In the genomic region with DNA sequence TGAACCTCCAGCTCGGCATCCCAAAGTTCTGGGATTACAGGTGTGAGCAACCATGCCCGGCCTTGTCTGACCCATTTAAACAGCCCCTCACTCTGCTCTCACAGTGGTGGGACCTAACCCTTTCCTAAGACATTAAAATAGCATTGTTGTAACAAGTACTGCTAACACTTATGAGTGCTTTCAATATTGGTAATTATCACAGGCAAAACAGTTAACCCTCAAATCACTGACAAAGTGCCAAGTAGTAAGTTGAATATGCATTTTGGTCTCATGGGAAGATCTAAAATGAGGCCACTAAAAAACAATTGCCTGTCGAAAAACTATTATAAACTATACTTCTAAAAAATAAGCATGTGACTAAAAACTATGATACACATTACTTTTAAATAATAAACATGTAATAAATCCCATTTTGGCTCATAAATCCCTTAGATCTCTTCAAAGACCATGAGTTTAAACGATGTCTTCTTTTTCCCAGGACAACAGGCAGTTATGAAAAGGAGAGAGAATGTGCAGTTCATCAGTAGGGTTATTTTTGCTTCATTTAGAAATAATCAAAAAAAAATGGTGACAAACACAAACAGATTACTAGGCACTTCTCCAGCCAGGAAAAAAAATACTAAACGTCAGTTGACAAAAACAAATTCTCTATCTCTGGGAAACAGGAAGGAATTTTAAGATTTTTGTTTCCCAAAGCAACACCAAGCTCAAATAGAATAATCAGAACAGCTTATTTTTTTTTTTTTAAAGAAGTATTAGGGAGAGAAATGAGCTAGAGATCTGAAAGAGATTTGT, we compare ENCODE assay signal across 28 cellular contexts.
DNase-seq lines count a peak whose midpoint lies in the region; ATAC-seq and TF ChIP-seq lines count a peak whose summit lies in the region.
"Had no signal": no experiment of that assay in that cellular context is flagged by ENCODE, and none has a peak within 500 bp of the region (broad histone marks: within the 10 kb centered on the region; RNA-seq: fewer than 3 reads in every experiment).

No MANE protein-coding gene starts in this region.

- no peaks in the 10 kb centered on the region for H3K9me2 ChIP-seq in OCI-LY7 (ENCODE audit: insufficient read depth, low read length)

- H3K4me3 ChIP-seq in heart left ventricle (no peak overlapping the region), OCI-LY7 (ENCODE audit: low read depth, low read length, poor library complexity, severe bottlenecking) (no peak overlapping the region), parathyroid adenoma (ENCODE audit: low read depth, low read length) (no peak overlapping the region), uterus (no peak overlapping the region)
- H3K4me3 ChIP-seq: adrenal gland, body of pancreas, HAP-1, hepatocyte, neural progenitor cell, stomach had no signal

- DNase-seq in heart left ventricle (no peak), left cardiac atrium (no peak), OCI-LY7 (ENCODE audit: low spot score) (no peak), uterus (no peak), globus pallidus (ENCODE audit: low spot score) (no peak), DMS153 (lab: John Stamatoyannopoulos, UW) (no peak), T-helper 9 cell (no peak)
- DNase-seq: activated CD4-positive, alpha-beta memory T cell treated with anti-CD3 and anti-CD28 coated beads for 36 hours; activated CD8-positive, alpha-beta memory T cell treated with anti-CD3 and anti-CD28 coated beads, Interleukin-2, amount 50 U/mL, for 4 hours; activated naive CD4-positive, alpha-beta T cell treated with anti-CD3 and anti-CD28 coated beads for 36 hours; adrenal gland; body of pancreas; Calu3; effector CD8-positive, alpha-beta T cell; erythroblast; foreskin keratinocyte; KG1; NCI-H1436; NCI-H2107; NCI-H748 treated with DMSO at 0.1 percent for 48 hours; RPMI8226; stomach had no signal

- H2AFZ ChIP-seq in OCI-LY7 (ENCODE audit: low read length) (no peak overlapping the region), parathyroid adenoma (no peak overlapping the region)
- H2AFZ ChIP-seq: hepatocyte, neural progenitor cell had no signal

- no peak for TF ChIP-seq CTCF in heart left ventricle (IDR thresholded peaks at IDR 0.05)
- no peak for TF ChIP-seq CTCF in OCI-LY7 (conservative IDR thresholded peaks at IDR 0.05; ENCODE audit: low read length)
- no peak for TF ChIP-seq CTCF in parathyroid adenoma (IDR thresholded peaks at IDR 0.05)
- no peak for TF ChIP-seq CTCF in uterus (IDR thresholded peaks at IDR 0.05)

- POLR2A ChIA-PET in OCI-LY7 (lab: Charles Lee), result interaction anchor here (0.7 to 1.1 kb wide), 5 partner anchors 9 to 97 kb away, joined by 3 to 6 read pairs (median 4); no protein-coding TSS in a partner anchor

- peaks cover 0 to 48% (median 27%) of the 10 kb centered on the region in 12 donors for H3K4me1 ChIP-seq in heart left ventricle
- H3K4me1 ChIP-seq in OCI-LY7 (ENCODE audit: insufficient read depth, low read length, poor library complexity, severe bottlenecking), result peaks cover 72% of the 10 kb centered on the region
- H3K4me1 ChIP-seq in parathyroid adenoma, result no peaks in the 10 kb centered on the region
- peaks cover 0 to 4% of the 10 kb centered on the region in 2 donors for H3K4me1 ChIP-seq in uterus
- H3K4me1 ChIP-seq: adrenal gland, body of pancreas, foreskin keratinocyte, HAP-1 had no signal

- H3K79me2 ChIP-seq in OCI-LY7 (ENCODE audit: insufficient read depth, low read depth, low read length), result peaks cover 98% of the 10 kb centered on the region
- H3K79me2 ChIP-seq in parathyroid adenoma, result no peaks in the 10 kb centered on the region
- H3K79me2 ChIP-seq: hepatocyte had no signal

- H3K27me3 ChIP-seq in heart left ventricle (no peaks in the 10 kb centered on the region), parathyroid adenoma (ENCODE audit: control insufficient read depth, insufficient read depth, low read length) (no peaks in the 10 kb centered on the region), uterus (no peaks in the 10 kb centered on the region)
- H3K27me3 ChIP-seq: adrenal gland, body of pancreas, foreskin keratinocyte, hepatocyte, neural progenitor cell, stomach had no signal

- peak overlapping the region in 9 of 12 donors; percentile 12 to 58 (median 42) for H3K27ac ChIP-seq in heart left ventricle
- peak overlapping the region; percentile 4 for H3K27ac ChIP-seq in OCI-LY7 (ENCODE audit: low read depth, low read length, poor library complexity, severe bottlenecking)
- H3K27ac ChIP-seq in parathyroid adenoma, result peak overlapping the region; percentile 2
- H3K27ac ChIP-seq in uterus, result peak overlapping the region; percentile 46 to 78
- H3K27ac ChIP-seq: 22Rv1, body of pancreas, foreskin keratinocyte, hepatocyte, neural progenitor cell had no signal

- CTCF ChIA-PET in OCI-LY7 (lab: Charles Lee; ENCODE audit: unreplicated experiment), result no interaction called here

- H3K9ac ChIP-seq in parathyroid adenoma, result no peak overlapping the region
- H3K9ac ChIP-seq: neural progenitor cell had no signal

- ATAC-seq in heart left ventricle, result peak in 1 of 4 donors; percentile 32
- ATAC-seq in left cardiac atrium, result no peak
- ATAC-seq: activated CD4-positive, CD25-positive, alpha-beta regulatory T cell treated with anti-CD3 and anti-CD28 coated beads, Interleukin-2, amount 50 U/mL, for 24 hours; body of pancreas; foreskin keratinocyte had no signal

- H3K4me2 ChIP-seq in OCI-LY7 (ENCODE audit: low read length) (no peak overlapping the region), parathyroid adenoma (ENCODE audit: low read length) (no peak overlapping the region)
- H3K4me2 ChIP-seq: hepatocyte, neural progenitor cell had no signal

- intact Hi-C loops in heart left ventricle (cut with DNase I) (loop anchor here in 1 of 10 donors (5.0 kb wide), 1 partner anchor 94 kb away; a partner anchor contains a TSS), left cardiac atrium (cut with DNase I) (no loop called here), OCI-LY7 (cut with micrococcal nuclease; ENCODE audit: unreplicated experiment) (no loop called here), uterus (cut with DNase I; ENCODE audit: low total_unique reads) (loop anchor here (10.0 kb wide), 1 partner anchor 97 kb away; a partner anchor contains a TSS)

- H3K9me3 ChIP-seq in heart left ventricle (no peaks in the 10 kb centered on the region), OCI-LY7 (ENCODE audit: low read length) (no peaks in the 10 kb centered on the region), parathyroid adenoma (ENCODE audit: control insufficient read depth, low read length) (no peaks in the 10 kb centered on the region), uterus (no peaks in the 10 kb centered on the region)
- H3K9me3 ChIP-seq: adrenal gland, body of pancreas, HAP-1, stomach had no signal

- 68 to 71% (median 68%) methylated on average over 5 of the region's 5 CpGs for WGBS in heart left ventricle, 4 donors

- BruUV-seq in OCI-LY7 (replicated peaks; lab: Mats Ljungman, UMichigan), result TSS peak; percentile 41

- TF ChIP-seq POLR2A in heart left ventricle (IDR thresholded peaks at IDR 0.05) (no peak), uterus (IDR thresholded peaks at IDR 0.05) (no peak)

- H4K20me1 ChIP-seq in OCI-LY7 (ENCODE audit: insufficient read depth, low read length), result no peaks in the 10 kb centered on the region

- no peaks in the 10 kb centered on the region for H3K36me3 ChIP-seq in heart left ventricle
- H3K36me3 ChIP-seq in OCI-LY7 (ENCODE audit: insufficient read depth, low read length), result peaks cover 90% of the 10 kb centered on the region
- H3K36me3 ChIP-seq in parathyroid adenoma (ENCODE audit: control insufficient read depth, insufficient read depth, low read length), result no peaks in the 10 kb centered on the region
- no peaks in the 10 kb centered on the region for H3K36me3 ChIP-seq in uterus
- H3K36me3 ChIP-seq: adrenal gland, HAP-1, neural progenitor cell, stomach had no signal

Comparison
In these comparisons a context has a peak if more than half of its experiments do, and no peak if none do; other contexts are left out.
1. H3K27ac ChIP-seq: peak in every context shown above with its lines; median percentile 62 in uterus; 42 in heart left ventricle; 4 in OCI-LY7; 2 in parathyroid adenoma.